Comparison of ENCODE assay signal across 1 cellular context in the genomic region with DNA sequence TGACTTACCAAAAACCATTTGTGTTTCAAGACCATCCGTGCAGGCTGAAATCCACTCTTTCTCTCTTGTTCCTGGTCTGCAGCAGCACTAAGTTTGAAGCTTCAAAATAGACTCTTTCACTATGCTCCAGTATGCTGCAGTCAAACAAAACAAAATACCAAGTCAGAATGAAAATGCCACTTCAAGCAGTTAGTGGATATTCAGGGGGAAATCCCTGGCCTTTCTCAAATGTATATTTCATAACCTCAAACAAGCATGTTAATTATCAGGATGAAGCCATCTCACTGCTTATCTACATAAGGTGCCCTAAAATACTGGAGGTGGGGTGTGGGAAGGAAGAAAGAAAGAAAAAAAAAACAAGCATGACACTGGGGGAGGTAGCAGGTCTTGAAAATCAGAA.
TF ChIP-seq lines count a peak whose summit lies in the region.

No MANE protein-coding gene starts in this region.

TF ChIP-seq in GM12878, 131 proteins besides CTCF, POLR2A, EP300 and RAD21 (continued from another document and continues in another):
- TF ChIP-seq, protein P1, sequence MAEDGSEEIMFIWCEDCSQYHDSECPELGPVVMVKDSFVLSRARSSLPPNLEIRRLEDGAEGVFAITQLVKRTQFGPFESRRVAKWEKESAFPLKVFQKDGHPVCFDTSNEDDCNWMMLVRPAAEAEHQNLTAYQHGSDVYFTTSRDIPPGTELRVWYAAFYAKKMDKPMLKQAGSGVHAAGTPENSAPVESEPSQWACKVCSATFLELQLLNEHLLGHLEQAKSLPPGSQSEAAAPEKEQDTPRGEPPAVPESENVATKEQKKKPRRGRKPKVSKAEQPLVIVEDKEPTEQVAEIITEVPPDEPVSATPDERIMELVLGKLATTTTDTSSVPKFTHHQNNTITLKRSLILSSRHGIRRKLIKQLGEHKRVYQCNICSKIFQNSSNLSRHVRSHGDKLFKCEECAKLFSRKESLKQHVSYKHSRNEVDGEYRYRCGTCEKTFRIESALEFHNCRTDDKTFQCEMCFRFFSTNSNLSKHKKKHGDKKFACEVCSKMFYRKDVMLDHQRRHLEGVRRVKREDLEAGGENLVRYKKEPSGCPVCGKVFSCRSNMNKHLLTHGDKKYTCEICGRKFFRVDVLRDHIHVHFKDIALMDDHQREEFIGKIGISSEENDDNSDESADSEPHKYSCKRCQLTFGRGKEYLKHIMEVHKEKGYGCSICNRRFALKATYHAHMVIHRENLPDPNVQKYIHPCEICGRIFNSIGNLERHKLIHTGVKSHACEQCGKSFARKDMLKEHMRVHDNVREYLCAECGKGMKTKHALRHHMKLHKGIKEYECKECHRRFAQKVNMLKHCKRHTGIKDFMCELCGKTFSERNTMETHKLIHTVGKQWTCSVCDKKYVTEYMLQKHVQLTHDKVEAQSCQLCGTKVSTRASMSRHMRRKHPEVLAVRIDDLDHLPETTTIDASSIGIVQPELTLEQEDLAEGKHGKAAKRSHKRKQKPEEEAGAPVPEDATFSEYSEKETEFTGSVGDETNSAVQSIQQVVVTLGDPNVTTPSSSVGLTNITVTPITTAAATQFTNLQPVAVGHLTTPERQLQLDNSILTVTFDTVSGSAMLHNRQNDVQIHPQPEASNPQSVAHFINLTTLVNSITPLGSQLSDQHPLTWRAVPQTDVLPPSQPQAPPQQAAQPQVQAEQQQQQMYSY (CRISPR knock-in tag; IDR thresholded peaks at IDR 0.05), result no peak
- peak; percentile 31; the same call in 1 of the 2 replicates for TF ChIP-seq ZNF384 (IDR thresholded peaks at IDR 0.05; ENCODE audit: borderline replicate concordance, low read depth, low read length)
- TF ChIP-seq SPI1 (IDR thresholded peaks at IDR 0.05; ENCODE audit: borderline replicate concordance, insufficient read depth, low read depth, low read length), result no peak
- TF ChIP-seq, protein P2, sequence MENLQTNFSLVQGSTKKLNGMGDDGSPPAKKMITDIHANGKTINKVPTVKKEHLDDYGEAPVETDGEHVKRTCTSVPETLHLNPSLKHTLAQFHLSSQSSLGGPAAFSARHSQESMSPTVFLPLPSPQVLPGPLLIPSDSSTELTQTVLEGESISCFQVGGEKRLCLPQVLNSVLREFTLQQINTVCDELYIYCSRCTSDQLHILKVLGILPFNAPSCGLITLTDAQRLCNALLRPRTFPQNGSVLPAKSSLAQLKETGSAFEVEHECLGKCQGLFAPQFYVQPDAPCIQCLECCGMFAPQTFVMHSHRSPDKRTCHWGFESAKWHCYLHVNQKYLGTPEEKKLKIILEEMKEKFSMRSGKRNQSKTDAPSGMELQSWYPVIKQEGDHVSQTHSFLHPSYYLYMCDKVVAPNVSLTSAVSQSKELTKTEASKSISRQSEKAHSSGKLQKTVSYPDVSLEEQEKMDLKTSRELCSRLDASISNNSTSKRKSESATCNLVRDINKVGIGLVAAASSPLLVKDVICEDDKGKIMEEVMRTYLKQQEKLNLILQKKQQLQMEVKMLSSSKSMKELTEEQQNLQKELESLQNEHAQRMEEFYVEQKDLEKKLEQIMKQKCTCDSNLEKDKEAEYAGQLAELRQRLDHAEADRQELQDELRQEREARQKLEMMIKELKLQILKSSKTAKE (IDR thresholded peaks at IDR 0.05; ENCODE audit: low read depth, poor library complexity, severe bottlenecking), result no peak
- TF ChIP-seq SMAD1 (IDR thresholded peaks at IDR 0.05; ENCODE audit: low read depth, partially characterized antibody), result no peak
- TF ChIP-seq, protein P3, sequence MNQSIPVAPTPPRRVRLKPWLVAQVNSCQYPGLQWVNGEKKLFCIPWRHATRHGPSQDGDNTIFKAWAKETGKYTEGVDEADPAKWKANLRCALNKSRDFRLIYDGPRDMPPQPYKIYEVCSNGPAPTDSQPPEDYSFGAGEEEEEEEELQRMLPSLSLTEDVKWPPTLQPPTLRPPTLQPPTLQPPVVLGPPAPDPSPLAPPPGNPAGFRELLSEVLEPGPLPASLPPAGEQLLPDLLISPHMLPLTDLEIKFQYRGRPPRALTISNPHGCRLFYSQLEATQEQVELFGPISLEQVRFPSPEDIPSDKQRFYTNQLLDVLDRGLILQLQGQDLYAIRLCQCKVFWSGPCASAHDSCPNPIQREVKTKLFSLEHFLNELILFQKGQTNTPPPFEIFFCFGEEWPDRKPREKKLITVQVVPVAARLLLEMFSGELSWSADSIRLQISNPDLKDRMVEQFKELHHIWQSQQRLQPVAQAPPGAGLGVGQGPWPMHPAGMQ (IDR thresholded peaks at IDR 0.05; ENCODE audit: borderline replicate concordance), result no peak
- no peak for TF ChIP-seq POLR2AphosphoS2 (IDR thresholded peaks at IDR 0.05; ENCODE audit: low read depth, low read length)
- TF ChIP-seq MTA3 (IDR thresholded peaks at IDR 0.05; ENCODE audit: borderline replicate concordance, low read length), result peak; percentile 44; the same call in 1 of the 2 replicates
- TF ChIP-seq E2F4 (IDR thresholded peaks at IDR 0.05; ENCODE audit: low read depth, low read length), result no peak
- peak; percentile 68 for TF ChIP-seq MTA2 (IDR thresholded peaks at IDR 0.05; ENCODE audit: low read depth)
- TF ChIP-seq RFX5 (IDR thresholded peaks at IDR 0.05; ENCODE audit: low read depth, low read length), result no peak
- no peak for TF ChIP-seq RCOR1 (conservative IDR thresholded peaks at IDR 0.05; ENCODE audit: low read depth, low read length)
- no peak for TF ChIP-seq ETV6 (conservative IDR thresholded peaks at IDR 0.05 in 1 of 2, IDR thresholded peaks at IDR 0.05 in 1 of 2; ENCODE audit: borderline replicate concordance in 1 of 2, low read depth in 1 of 2)
- TF ChIP-seq LARP7 (IDR thresholded peaks at IDR 0.05), result no peak
- TF ChIP-seq CEBPB (IDR thresholded peaks at IDR 0.05; ENCODE audit: borderline replicate concordance in 1 of 2, low read depth in 2 of 2, low read length in 2 of 2), result no peak
- TF ChIP-seq ASH2L (IDR thresholded peaks at IDR 0.05; ENCODE audit: borderline replicate concordance, low read depth), result no peak
- TF ChIP-seq BACH1 (IDR thresholded peaks at IDR 0.05; ENCODE audit: borderline replicate concordance), result no peak
- no peak for TF ChIP-seq ZSCAN29 (IDR thresholded peaks at IDR 0.05)
- TF ChIP-seq, protein P4, sequence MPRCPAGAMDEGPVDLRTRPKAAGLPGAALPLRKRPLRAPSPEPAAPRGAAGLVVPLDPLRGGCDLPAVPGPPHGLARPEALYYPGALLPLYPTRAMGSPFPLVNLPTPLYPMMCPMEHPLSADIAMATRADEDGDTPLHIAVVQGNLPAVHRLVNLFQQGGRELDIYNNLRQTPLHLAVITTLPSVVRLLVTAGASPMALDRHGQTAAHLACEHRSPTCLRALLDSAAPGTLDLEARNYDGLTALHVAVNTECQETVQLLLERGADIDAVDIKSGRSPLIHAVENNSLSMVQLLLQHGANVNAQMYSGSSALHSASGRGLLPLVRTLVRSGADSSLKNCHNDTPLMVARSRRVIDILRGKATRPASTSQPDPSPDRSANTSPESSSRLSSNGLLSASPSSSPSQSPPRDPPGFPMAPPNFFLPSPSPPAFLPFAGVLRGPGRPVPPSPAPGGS (IDR thresholded peaks at IDR 0.05; ENCODE audit: borderline replicate concordance, insufficient read depth, low read depth, low read length, poor library complexity, severe bottlenecking), result peak; percentile 36
- TF ChIP-seq SUPT20H (IDR thresholded peaks at IDR 0.05; ENCODE audit: borderline replicate concordance, control insufficient read depth, low read depth, low read length), result no peak
- no peak for TF ChIP-seq CUX1 (IDR thresholded peaks at IDR 0.05; ENCODE audit: insufficient replicate concordance, low read depth, low read length)
- TF ChIP-seq HDAC6 (IDR thresholded peaks at IDR 0.05; ENCODE audit: unreplicated experiment), result no peak
- no peak for TF ChIP-seq KAT2A (conservative IDR thresholded peaks at IDR 0.05; ENCODE audit: control insufficient read depth, low read depth, low read length)
- TF ChIP-seq EGR1 (IDR thresholded peaks at IDR 0.05; ENCODE audit: borderline replicate concordance in 1 of 2, low read depth in 2 of 2, low read length in 2 of 2), result no peak
- no peak for TF ChIP-seq MEF2B (IDR thresholded peaks at IDR 0.05; ENCODE audit: partially characterized antibody, poor library complexity, severe bottlenecking)
- TF ChIP-seq RB1 (IDR thresholded peaks at IDR 0.05; ENCODE audit: borderline replicate concordance), result no peak
- no peak for TF ChIP-seq SREBF1 (IDR thresholded peaks at IDR 0.05; ENCODE audit: low read length)
- TF ChIP-seq POLR2AphosphoS5 (IDR thresholded peaks at IDR 0.05; ENCODE audit: low read length), result no peak
- TF ChIP-seq IKZF2 (IDR thresholded peaks at IDR 0.05), result peak; percentile 48 to 60; a peak in 3 of 4 replicates
- TF ChIP-seq BCL11A (IDR thresholded peaks at IDR 0.05; ENCODE audit: low read depth, low read length), result 0 out of 2 replicates have a peak, but pooled peaks have one; percentile 51
- no peak for TF ChIP-seq CEBPZ (IDR thresholded peaks at IDR 0.05; ENCODE audit: low read depth, low read length)
- TF ChIP-seq NFYA (IDR thresholded peaks at IDR 0.05; ENCODE audit: borderline replicate concordance, low read depth, low read length), result no peak
- no peak for TF ChIP-seq SREBF2 (IDR thresholded peaks at IDR 0.05; ENCODE audit: low read length)
- no peak for TF ChIP-seq FOS (IDR thresholded peaks at IDR 0.05; ENCODE audit: borderline replicate concordance, extremely low read depth, insufficient read length)
- TF ChIP-seq RUNX3 (IDR thresholded peaks at IDR 0.05; ENCODE audit: low read length), result peak; percentile 83
- 0 out of 2 replicates have a peak, but pooled peaks have one; percentile 52 for TF ChIP-seq MEF2A (IDR thresholded peaks at IDR 0.05; ENCODE audit: insufficient read depth, low read depth, low read length)
- TF ChIP-seq TBL1XR1 (IDR thresholded peaks at IDR 0.05; ENCODE audit: low read depth, low read length), result peak; percentile 68; the same call in 1 of the 2 replicates
- peak; percentile 70; the same call in 1 of the 2 replicates for TF ChIP-seq FOXM1 (IDR thresholded peaks at IDR 0.05; ENCODE audit: low read depth, low read length)
- peak; percentile 70 for TF ChIP-seq EED (IDR thresholded peaks at IDR 0.05; ENCODE audit: low read depth)
